22 cellular contexts compared by ENCODE assay signal in the genomic region with DNA sequence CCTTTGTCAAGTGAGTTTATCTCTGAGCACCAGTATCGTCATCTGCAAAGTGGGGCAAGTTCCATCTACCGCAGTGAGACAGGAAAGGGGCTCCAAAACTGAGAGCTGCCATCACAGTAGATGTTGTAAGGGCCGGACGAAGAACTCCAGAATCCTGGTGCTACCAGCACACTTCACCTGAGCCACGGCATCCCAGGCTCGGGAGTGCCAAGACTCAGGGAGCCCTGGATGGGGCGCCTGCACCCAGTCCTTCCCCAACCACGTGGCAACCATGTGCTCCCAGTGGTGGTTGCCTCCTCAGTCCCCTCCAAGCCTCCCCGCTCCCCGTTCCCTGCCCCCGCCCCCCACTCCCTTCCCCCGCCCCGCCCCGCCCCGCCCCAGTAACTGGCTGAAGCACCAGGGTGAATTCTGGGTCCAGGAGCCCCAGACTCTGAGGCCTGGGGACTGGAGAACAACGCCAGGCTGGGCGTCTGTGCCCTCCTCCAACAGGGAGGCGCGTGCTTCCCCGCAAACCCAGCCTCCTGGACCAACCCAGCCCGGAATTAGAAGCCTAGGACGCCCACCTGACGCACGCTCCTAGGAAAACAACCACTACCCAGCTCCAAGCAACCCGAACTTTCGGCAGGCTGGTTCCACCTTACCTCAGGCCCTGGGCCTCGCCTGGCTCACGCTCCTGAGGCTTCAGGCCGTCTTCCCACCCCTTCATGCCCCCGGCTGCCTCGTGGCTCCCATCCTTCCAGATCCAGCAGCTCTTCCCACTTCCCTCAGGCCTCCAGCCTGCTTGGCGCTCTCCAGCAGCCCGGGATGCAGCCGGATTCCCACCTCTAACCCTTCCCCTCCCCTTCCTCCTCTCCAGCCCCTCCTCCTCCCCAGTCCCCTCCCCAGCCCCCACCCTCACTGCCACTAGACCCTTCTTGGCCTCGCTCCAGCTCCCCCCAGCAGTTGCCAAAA.
"Had no signal": no experiment of that assay in that cellular context is flagged by ENCODE, and none has a peak within 500 bp of the region (broad histone marks: within the 10 kb centered on the region; RNA-seq: fewer than 3 reads in every experiment).

No MANE protein-coding gene starts in this region.

- H3K4me3 ChIP-seq: ascending aorta, colonic mucosa, gastroesophageal sphincter, heart left ventricle, pancreas, right lobe of liver, smooth muscle cell, stomach, upper lobe of left lung had no signal

- H3K4me3 Mint-ChIP-seq: activated naive CD4-positive, alpha-beta T cell treated with anti-CD3 and anti-CD28 coated beads, Interleukin-2, amount 50 U/mL, for 24 hours; activated T-cell treated with anti-CD3 and anti-CD28 coated beads, Interleukin-2, amount 50 U/mL, for 72 hours; central memory CD8-positive, alpha-beta T cell; stimulated activated effector memory CD8-positive, alpha-beta T cell treated with anti-CD3 and anti-CD28 coated beads, Interleukin-12 subunit alpha, Interleukin-12 subunit beta, amount 100 ng/mL, for 72 hours; T-helper 17 cell had no signal

- H3K27me3 ChIP-seq: ascending aorta, colonic mucosa, gastroesophageal sphincter, heart left ventricle, pancreas, right lobe of liver, stomach, upper lobe of left lung had no signal

- ATAC-seq: esophagus mucosa; gastroesophageal sphincter; heart left ventricle; left lobe of liver; pancreas; stimulated activated effector memory CD8-positive, alpha-beta T cell treated with anti-CD3 and anti-CD28 coated beads, Interleukin-12 subunit alpha, Interleukin-12 subunit beta, amount 100 ng/mL, for 72 hours; T-helper 17 cell had no signal

- H3K36me3 Mint-ChIP-seq: activated naive CD4-positive, alpha-beta T cell treated with anti-CD3 and anti-CD28 coated beads, Interleukin-2, amount 50 U/mL, for 24 hours; stimulated activated effector memory CD8-positive, alpha-beta T cell treated with anti-CD3 and anti-CD28 coated beads, Interleukin-12 subunit alpha, Interleukin-12 subunit beta, amount 100 ng/mL, for 72 hours had no signal

- H3K4me1 Mint-ChIP-seq: activated naive CD4-positive, alpha-beta T cell treated with anti-CD3 and anti-CD28 coated beads, Interleukin-2, amount 50 U/mL, for 24 hours; central memory CD8-positive, alpha-beta T cell; stimulated activated effector memory CD8-positive, alpha-beta T cell treated with anti-CD3 and anti-CD28 coated beads, Interleukin-12 subunit alpha, Interleukin-12 subunit beta, amount 100 ng/mL, for 72 hours; T-helper 17 cell had no signal

- H3K4me1 ChIP-seq: ascending aorta, colonic mucosa, pancreas, right lobe of liver, upper lobe of left lung had no signal

- H3K9me3 Mint-ChIP-seq: activated naive CD4-positive, alpha-beta T cell treated with anti-CD3 and anti-CD28 coated beads, Interleukin-2, amount 50 U/mL, for 24 hours; activated T-cell treated with anti-CD3 and anti-CD28 coated beads, Interleukin-2, amount 50 U/mL, for 72 hours; central memory CD8-positive, alpha-beta T cell; stimulated activated effector memory CD8-positive, alpha-beta T cell treated with anti-CD3 and anti-CD28 coated beads, Interleukin-12 subunit alpha, Interleukin-12 subunit beta, amount 100 ng/mL, for 72 hours had no signal

- H3K27me3 Mint-ChIP-seq: activated naive CD4-positive, alpha-beta T cell treated with anti-CD3 and anti-CD28 coated beads, Interleukin-2, amount 50 U/mL, for 24 hours had no signal

- DNase-seq: activated CD4-positive, alpha-beta T cell treated with anti-CD3 and anti-CD28 coated beads for 1 hour; activated CD8-positive, alpha-beta memory T cell treated with anti-CD3 and anti-CD28 coated beads for 24 hours; activated CD8-positive, alpha-beta memory T cell treated with anti-CD3 and anti-CD28 coated beads, Interleukin-2, amount 50 U/mL, for 48 hours; activated gamma-delta T cell; activated T-cell treated with anti-CD3 and anti-CD28 coated beads, Interleukin-2, amount 50 U/mL, for 72 hours; colonic mucosa; heart left ventricle; right lobe of liver; stimulated activated CD4-positive, alpha-beta T cell treated with anti-CD3 and anti-CD28 coated beads, Interleukin-4, amount 100 ng/mL, for 24 hours; stomach; T-helper 17 cell had no signal

- H3K27ac ChIP-seq: ascending aorta, colonic mucosa, gastroesophageal sphincter, heart left ventricle, pancreas, right lobe of liver, stomach, upper lobe of left lung, VCaP had no signal

- H3K9me3 ChIP-seq: ascending aorta, colonic mucosa, gastroesophageal sphincter, heart left ventricle, pancreas, right lobe of liver, stomach, upper lobe of left lung had no signal

- H3K27ac Mint-ChIP-seq: activated naive CD4-positive, alpha-beta T cell treated with anti-CD3 and anti-CD28 coated beads, Interleukin-2, amount 50 U/mL, for 24 hours; activated T-cell treated with anti-CD3 and anti-CD28 coated beads, Interleukin-2, amount 50 U/mL, for 72 hours; stimulated activated effector memory CD8-positive, alpha-beta T cell treated with anti-CD3 and anti-CD28 coated beads, Interleukin-12 subunit alpha, Interleukin-12 subunit beta, amount 100 ng/mL, for 72 hours; T-helper 17 cell had no signal

- H3K36me3 ChIP-seq: ascending aorta, colonic mucosa, pancreas, right lobe of liver, upper lobe of left lung had no signal
